1 cellular context compared by ENCODE assay signal in the genomic region with DNA sequence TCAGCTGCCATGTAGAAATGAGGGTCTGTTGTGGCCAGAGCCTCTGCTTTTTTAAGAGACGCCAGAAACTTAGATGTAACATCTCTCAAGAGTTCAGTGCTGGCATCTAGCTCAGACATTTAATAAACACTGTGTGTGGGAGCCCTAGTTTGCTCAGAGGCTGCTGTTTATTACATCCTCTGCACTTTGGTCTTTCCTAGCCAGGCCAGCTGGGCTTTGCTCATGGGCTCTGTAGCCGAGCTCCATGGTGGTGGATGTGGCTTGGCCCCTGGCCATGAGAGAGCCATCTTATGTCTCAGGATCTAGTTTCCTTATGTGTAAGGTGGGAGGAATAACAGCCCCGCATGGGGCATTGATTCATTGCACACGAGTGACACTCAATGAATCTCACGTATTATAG.
TF ChIP-seq lines count a peak whose summit lies in the region.

No MANE protein-coding gene starts in this region.

TF ChIP-seq in HepG2, 621 proteins besides CTCF, POLR2A, EP300 and RAD21 (continued from another document and continues in another):
- TF ChIP-seq, protein P1, sequence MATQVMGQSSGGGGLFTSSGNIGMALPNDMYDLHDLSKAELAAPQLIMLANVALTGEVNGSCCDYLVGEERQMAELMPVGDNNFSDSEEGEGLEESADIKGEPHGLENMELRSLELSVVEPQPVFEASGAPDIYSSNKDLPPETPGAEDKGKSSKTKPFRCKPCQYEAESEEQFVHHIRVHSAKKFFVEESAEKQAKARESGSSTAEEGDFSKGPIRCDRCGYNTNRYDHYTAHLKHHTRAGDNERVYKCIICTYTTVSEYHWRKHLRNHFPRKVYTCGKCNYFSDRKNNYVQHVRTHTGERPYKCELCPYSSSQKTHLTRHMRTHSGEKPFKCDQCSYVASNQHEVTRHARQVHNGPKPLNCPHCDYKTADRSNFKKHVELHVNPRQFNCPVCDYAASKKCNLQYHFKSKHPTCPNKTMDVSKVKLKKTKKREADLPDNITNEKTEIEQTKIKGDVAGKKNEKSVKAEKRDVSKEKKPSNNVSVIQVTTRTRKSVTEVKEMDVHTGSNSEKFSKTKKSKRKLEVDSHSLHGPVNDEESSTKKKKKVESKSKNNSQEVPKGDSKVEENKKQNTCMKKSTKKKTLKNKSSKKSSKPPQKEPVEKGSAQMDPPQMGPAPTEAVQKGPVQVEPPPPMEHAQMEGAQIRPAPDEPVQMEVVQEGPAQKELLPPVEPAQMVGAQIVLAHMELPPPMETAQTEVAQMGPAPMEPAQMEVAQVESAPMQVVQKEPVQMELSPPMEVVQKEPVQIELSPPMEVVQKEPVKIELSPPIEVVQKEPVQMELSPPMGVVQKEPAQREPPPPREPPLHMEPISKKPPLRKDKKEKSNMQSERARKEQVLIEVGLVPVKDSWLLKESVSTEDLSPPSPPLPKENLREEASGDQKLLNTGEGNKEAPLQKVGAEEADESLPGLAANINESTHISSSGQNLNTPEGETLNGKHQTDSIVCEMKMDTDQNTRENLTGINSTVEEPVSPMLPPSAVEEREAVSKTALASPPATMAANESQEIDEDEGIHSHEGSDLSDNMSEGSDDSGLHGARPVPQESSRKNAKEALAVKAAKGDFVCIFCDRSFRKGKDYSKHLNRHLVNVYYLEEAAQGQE (IDR thresholded peaks at IDR 0.05; ENCODE audit: borderline replicate concordance in 1 of 2, low read depth in 1 of 2, low read length in 2 of 2): no peak
- no peak for TF ChIP-seq ZBTB7B (CRISPR knock-in tag; IDR thresholded peaks at IDR 0.05)
- TF ChIP-seq, protein P2, sequence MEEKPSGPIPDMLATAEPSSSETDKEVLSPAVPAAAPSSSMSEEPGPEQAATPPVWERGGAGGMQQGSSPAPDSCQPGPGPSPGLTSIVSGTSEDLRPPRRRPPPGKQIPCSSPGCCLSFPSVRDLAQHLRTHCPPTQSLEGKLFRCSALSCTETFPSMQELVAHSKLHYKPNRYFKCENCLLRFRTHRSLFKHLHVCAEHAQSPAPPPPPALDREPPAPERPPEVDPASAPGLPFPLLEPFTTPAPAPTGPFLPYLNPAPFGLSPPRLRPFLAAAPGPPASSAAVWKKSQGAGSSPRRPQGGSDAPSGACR (CRISPR knock-in tag; IDR thresholded peaks at IDR 0.05): no peak
- TF ChIP-seq YEATS2 (CRISPR knock-in tag; IDR thresholded peaks at IDR 0.05; ENCODE audit: borderline replicate concordance): peak; percentile 42; the same call in 1 of the 2 replicates
- TF ChIP-seq, protein P3, sequence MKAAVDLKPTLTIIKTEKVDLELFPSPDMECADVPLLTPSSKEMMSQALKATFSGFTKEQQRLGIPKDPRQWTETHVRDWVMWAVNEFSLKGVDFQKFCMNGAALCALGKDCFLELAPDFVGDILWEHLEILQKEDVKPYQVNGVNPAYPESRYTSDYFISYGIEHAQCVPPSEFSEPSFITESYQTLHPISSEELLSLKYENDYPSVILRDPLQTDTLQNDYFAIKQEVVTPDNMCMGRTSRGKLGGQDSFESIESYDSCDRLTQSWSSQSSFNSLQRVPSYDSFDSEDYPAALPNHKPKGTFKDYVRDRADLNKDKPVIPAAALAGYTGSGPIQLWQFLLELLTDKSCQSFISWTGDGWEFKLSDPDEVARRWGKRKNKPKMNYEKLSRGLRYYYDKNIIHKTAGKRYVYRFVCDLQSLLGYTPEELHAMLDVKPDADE (CRISPR knock-in tag; IDR thresholded peaks at IDR 0.05): no peak
- TF ChIP-seq, protein P4, sequence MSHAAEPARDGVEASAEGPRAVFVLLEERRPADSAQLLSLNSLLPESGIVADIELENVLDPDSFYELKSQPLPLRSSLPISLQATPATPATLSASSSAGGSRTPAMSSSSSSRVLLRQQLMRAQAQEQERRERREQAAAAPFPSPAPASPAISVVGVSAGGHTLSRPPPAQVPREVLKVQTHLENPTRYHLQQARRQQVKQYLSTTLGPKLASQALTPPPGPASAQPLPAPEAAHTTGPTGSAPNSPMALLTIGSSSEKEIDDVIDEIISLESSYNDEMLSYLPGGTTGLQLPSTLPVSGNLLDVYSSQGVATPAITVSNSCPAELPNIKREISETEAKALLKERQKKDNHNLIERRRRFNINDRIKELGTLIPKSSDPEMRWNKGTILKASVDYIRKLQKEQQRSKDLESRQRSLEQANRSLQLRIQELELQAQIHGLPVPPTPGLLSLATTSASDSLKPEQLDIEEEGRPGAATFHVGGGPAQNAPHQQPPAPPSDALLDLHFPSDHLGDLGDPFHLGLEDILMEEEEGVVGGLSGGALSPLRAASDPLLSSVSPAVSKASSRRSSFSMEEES (CRISPR knock-in tag; IDR thresholded peaks at IDR 0.05): peak; percentile 21; the same call in 1 of the 2 replicates
- TF ChIP-seq ZNF644 (CRISPR knock-in tag; IDR thresholded peaks at IDR 0.05; ENCODE audit: low read depth): peak; percentile 98
- no peak for TF ChIP-seq ZNF577 (CRISPR knock-in tag; IDR thresholded peaks at IDR 0.05; ENCODE audit: borderline replicate concordance, low read depth)
- TF ChIP-seq ZNF652 (CRISPR knock-in tag; IDR thresholded peaks at IDR 0.05; ENCODE audit: borderline replicate concordance, low read depth): peak; percentile 37; the same call in 1 of the 2 replicates
- TF ChIP-seq, protein P5, sequence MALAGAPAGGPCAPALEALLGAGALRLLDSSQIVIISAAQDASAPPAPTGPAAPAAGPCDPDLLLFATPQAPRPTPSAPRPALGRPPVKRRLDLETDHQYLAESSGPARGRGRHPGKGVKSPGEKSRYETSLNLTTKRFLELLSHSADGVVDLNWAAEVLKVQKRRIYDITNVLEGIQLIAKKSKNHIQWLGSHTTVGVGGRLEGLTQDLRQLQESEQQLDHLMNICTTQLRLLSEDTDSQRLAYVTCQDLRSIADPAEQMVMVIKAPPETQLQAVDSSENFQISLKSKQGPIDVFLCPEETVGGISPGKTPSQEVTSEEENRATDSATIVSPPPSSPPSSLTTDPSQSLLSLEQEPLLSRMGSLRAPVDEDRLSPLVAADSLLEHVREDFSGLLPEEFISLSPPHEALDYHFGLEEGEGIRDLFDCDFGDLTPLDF (CRISPR knock-in tag; IDR thresholded peaks at IDR 0.05): no peak
- no peak for TF ChIP-seq ZNF703 (CRISPR knock-in tag; IDR thresholded peaks at IDR 0.05; ENCODE audit: borderline replicate concordance)
- no peak for TF ChIP-seq FOXM1 (CRISPR knock-in tag; IDR thresholded peaks at IDR 0.05)
- peak; percentile 47; the same call in 1 of the 2 replicates for TF ChIP-seq MIER3 (CRISPR knock-in tag; IDR thresholded peaks at IDR 0.05; ENCODE audit: borderline replicate concordance)
- no peak for TF ChIP-seq ARID2 (CRISPR knock-in tag; IDR thresholded peaks at IDR 0.05; ENCODE audit: borderline replicate concordance)
- TF ChIP-seq ZNF207 (IDR thresholded peaks at IDR 0.05; ENCODE audit: borderline replicate concordance): no peak
- no peak for TF ChIP-seq SOX13 (IDR thresholded peaks at IDR 0.05)
- TF ChIP-seq SOX13 (CRISPR knock-in tag; conservative IDR thresholded peaks at IDR 0.05 in 1 of 2, IDR thresholded peaks at IDR 0.05 in 1 of 2): peak in 1 of 2 experiments; percentile 39; a peak in 1 of 4 replicates
- TF ChIP-seq KAT8 (CRISPR knock-in tag; IDR thresholded peaks at IDR 0.05): 0 out of 2 replicates have a peak, but pooled peaks have one; percentile 46
- no peak for TF ChIP-seq JDP2 (CRISPR knock-in tag; IDR thresholded peaks at IDR 0.05; ENCODE audit: borderline replicate concordance)
- TF ChIP-seq, protein P6, sequence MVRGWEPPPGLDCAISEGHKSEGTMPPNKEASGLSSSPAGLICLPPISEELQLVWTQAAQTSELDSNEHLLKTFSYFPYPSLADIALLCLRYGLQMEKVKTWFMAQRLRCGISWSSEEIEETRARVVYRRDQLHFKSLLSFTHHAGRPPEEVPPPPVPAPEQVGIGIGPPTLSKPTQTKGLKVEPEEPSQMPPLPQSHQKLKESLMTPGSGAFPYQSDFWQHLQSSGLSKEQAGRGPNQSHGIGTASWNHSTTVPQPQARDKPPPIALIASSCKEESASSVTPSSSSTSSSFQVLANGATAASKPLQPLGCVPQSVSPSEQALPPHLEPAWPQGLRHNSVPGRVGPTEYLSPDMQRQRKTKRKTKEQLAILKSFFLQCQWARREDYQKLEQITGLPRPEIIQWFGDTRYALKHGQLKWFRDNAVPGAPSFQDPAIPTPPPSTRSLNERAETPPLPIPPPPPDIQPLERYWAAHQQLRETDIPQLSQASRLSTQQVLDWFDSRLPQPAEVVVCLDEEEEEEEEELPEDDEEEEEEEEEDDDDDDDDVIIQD (CRISPR knock-in tag; IDR thresholded peaks at IDR 0.05; ENCODE audit: low read depth): peak; percentile 57; the same call in 1 of the 2 replicates
- TF ChIP-seq ZNF224 (CRISPR knock-in tag; IDR thresholded peaks at IDR 0.05): no peak
- peak; percentile 57 for TF ChIP-seq TEAD3 (CRISPR knock-in tag; optimal IDR thresholded peaks at IDR 0.05; ENCODE audit: borderline replicate concordance)
- TF ChIP-seq, protein P7, sequence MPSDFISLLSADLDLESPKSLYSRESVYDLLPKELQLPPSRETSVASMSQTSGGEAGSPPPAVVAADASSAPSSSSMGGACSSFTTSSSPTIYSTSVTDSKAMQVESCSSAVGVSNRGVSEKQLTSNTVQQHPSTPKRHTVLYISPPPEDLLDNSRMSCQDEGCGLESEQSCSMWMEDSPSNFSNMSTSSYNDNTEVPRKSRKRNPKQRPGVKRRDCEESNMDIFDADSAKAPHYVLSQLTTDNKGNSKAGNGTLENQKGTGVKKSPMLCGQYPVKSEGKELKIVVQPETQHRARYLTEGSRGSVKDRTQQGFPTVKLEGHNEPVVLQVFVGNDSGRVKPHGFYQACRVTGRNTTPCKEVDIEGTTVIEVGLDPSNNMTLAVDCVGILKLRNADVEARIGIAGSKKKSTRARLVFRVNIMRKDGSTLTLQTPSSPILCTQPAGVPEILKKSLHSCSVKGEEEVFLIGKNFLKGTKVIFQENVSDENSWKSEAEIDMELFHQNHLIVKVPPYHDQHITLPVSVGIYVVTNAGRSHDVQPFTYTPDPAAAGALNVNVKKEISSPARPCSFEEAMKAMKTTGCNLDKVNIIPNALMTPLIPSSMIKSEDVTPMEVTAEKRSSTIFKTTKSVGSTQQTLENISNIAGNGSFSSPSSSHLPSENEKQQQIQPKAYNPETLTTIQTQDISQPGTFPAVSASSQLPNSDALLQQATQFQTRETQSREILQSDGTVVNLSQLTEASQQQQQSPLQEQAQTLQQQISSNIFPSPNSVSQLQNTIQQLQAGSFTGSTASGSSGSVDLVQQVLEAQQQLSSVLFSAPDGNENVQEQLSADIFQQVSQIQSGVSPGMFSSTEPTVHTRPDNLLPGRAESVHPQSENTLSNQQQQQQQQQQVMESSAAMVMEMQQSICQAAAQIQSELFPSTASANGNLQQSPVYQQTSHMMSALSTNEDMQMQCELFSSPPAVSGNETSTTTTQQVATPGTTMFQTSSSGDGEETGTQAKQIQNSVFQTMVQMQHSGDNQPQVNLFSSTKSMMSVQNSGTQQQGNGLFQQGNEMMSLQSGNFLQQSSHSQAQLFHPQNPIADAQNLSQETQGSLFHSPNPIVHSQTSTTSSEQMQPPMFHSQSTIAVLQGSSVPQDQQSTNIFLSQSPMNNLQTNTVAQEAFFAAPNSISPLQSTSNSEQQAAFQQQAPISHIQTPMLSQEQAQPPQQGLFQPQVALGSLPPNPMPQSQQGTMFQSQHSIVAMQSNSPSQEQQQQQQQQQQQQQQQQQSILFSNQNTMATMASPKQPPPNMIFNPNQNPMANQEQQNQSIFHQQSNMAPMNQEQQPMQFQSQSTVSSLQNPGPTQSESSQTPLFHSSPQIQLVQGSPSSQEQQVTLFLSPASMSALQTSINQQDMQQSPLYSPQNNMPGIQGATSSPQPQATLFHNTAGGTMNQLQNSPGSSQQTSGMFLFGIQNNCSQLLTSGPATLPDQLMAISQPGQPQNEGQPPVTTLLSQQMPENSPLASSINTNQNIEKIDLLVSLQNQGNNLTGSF (CRISPR knock-in tag; IDR thresholded peaks at IDR 0.05): no peak
- TF ChIP-seq TAF1 (CRISPR knock-in tag; IDR thresholded peaks at IDR 0.05): no peak
- no peak for TF ChIP-seq NFRKB (IDR thresholded peaks at IDR 0.05)
- peak; percentile 36; the same call in 1 of the 2 replicates for TF ChIP-seq ZFX (CRISPR knock-in tag; IDR thresholded peaks at IDR 0.05; ENCODE audit: low read depth)
- TF ChIP-seq, protein P8, sequence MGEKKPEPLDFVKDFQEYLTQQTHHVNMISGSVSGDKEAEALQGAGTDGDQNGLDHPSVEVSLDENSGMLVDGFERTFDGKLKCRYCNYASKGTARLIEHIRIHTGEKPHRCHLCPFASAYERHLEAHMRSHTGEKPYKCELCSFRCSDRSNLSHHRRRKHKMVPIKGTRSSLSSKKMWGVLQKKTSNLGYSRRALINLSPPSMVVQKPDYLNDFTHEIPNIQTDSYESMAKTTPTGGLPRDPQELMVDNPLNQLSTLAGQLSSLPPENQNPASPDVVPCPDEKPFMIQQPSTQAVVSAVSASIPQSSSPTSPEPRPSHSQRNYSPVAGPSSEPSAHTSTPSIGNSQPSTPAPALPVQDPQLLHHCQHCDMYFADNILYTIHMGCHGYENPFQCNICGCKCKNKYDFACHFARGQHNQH (CRISPR knock-in tag; IDR thresholded peaks at IDR 0.05): peak; percentile 44; the same call in 1 of the 2 replicates
- no peak for TF ChIP-seq ATM (IDR thresholded peaks at IDR 0.05; ENCODE audit: borderline replicate concordance)
- TF ChIP-seq, protein P9, sequence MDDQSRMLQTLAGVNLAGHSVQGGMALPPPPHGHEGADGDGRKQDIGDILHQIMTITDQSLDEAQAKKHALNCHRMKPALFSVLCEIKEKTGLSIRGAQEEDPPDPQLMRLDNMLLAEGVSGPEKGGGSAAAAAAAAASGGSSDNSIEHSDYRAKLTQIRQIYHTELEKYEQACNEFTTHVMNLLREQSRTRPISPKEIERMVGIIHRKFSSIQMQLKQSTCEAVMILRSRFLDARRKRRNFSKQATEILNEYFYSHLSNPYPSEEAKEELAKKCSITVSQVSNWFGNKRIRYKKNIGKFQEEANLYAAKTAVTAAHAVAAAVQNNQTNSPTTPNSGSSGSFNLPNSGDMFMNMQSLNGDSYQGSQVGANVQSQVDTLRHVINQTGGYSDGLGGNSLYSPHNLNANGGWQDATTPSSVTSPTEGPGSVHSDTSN (CRISPR knock-in tag; IDR thresholded peaks at IDR 0.05; ENCODE audit: borderline replicate concordance): no peak
- no peak for TF ChIP-seq SMARCE1 (IDR thresholded peaks at IDR 0.05; ENCODE audit: borderline replicate concordance)
- TF ChIP-seq HNF4G (IDR thresholded peaks at IDR 0.05; ENCODE audit: borderline replicate concordance, low read depth, low read length): peak; percentile 65
- no peak for TF ChIP-seq HNF4G (CRISPR knock-in tag; IDR thresholded peaks at IDR 0.05; ENCODE audit: borderline replicate concordance, low read depth)
- TF ChIP-seq, protein P10, sequence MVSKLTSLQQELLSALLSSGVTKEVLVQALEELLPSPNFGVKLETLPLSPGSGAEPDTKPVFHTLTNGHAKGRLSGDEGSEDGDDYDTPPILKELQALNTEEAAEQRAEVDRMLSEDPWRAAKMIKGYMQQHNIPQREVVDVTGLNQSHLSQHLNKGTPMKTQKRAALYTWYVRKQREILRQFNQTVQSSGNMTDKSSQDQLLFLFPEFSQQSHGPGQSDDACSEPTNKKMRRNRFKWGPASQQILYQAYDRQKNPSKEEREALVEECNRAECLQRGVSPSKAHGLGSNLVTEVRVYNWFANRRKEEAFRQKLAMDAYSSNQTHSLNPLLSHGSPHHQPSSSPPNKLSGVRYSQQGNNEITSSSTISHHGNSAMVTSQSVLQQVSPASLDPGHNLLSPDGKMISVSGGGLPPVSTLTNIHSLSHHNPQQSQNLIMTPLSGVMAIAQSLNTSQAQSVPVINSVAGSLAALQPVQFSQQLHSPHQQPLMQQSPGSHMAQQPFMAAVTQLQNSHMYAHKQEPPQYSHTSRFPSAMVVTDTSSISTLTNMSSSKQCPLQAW (CRISPR knock-in tag; IDR thresholded peaks at IDR 0.05): no peak; the same call in 1 of the 2 replicates
- TF ChIP-seq ADNP (CRISPR knock-in tag; IDR thresholded peaks at IDR 0.05): no peak
- peak; percentile 49 for TF ChIP-seq MED1 (CRISPR knock-in tag; IDR thresholded peaks at IDR 0.05)
